8 cellular contexts compared by ENCODE assay signal in the genomic region with DNA sequence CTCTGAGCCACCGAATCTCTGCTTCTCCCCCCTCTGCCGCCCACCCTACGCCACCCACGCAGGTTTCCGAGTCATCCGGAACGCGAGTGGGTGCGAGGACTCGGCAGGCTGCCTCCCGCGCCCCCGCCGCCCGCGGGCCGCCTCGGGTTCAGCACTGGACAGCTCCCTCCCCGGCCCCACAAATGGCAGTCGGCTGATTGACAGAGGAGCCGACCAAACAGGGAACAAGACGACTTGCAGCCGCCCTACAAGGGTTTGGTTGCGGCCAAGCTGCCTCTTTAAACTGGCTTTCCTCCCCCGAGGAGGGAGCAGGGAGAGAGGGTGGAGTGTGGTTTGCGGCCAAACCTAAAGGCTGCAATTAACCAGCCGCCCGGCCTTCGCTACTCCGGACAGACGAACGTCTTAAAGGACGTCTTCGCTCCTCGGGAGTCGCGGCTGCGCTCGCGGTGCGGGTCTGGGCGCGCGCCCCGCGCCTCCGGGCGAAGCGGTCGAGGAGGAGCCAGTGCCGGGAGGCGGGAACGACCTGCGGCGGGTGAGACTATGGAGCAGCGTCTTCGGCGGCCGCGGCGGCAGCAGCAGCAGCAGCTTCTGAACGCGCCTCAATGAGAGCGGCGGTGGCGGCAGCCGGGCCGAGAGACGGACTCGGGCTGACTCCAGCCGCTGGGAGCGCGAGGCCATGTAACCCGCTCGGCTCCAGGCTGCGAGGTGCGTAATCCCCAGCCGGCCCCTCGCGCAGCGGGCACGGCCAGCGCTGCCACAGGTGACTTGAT. TPM values are rescaled to one million over a fixed set of nuclear protein-coding genes. Genes with fewer than 3 reads are reported as not detected.
A peak's percentile ranks its signal among the peaks of the same experiment; 100 is the strongest.
DNase-seq lines count a peak whose midpoint lies in the region; ATAC-seq and TF ChIP-seq lines count a peak whose summit lies in the region.

A gene with protein sequence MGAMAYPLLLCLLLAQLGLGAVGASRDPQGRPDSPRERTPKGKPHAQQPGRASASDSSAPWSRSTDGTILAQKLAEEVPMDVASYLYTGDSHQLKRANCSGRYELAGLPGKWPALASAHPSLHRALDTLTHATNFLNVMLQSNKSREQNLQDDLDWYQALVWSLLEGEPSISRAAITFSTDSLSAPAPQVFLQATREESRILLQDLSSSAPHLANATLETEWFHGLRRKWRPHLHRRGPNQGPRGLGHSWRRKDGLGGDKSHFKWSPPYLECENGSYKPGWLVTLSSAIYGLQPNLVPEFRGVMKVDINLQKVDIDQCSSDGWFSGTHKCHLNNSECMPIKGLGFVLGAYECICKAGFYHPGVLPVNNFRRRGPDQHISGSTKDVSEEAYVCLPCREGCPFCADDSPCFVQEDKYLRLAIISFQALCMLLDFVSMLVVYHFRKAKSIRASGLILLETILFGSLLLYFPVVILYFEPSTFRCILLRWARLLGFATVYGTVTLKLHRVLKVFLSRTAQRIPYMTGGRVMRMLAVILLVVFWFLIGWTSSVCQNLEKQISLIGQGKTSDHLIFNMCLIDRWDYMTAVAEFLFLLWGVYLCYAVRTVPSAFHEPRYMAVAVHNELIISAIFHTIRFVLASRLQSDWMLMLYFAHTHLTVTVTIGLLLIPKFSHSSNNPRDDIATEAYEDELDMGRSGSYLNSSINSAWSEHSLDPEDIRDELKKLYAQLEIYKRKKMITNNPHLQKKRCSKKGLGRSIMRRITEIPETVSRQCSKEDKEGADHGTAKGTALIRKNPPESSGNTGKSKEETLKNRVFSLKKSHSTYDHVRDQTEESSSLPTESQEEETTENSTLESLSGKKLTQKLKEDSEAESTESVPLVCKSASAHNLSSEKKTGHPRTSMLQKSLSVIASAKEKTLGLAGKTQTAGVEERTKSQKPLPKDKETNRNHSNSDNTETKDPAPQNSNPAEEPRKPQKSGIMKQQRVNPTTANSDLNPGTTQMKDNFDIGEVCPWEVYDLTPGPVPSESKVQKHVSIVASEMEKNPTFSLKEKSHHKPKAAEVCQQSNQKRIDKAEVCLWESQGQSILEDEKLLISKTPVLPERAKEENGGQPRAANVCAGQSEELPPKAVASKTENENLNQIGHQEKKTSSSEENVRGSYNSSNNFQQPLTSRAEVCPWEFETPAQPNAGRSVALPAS (N-terminal part only) (plus strand): TSS at position 541 of the 770 bp plus-strand sequence. CDS start 420 bp downstream, outside the sequence.

- TF ChIP-seq CTCF in BE2C (IDR thresholded peaks at IDR 0.05; ENCODE audit: low read depth, low read length) (no peak), left lung (IDR thresholded peaks at IDR 0.05) (no peak)
- no peak for TF ChIP-seq CTCF in activated CD8-positive, alpha-beta T cell treated with anti-CD3 and anti-CD28 coated beads for 36 hours (IDR thresholded peaks at IDR 0.05)

- H3K36me3 Mint-ChIP-seq in activated CD8-positive, alpha-beta T cell treated with anti-CD3 and anti-CD28 coated beads for 36 hours (ENCODE audit: low read depth) = peaks cover 1% of the 10 kb centered on the region

- no peaks in the 10 kb centered on the region for H3K9me3 ChIP-seq in BE2C
- no peaks in the 10 kb centered on the region for H3K9me3 ChIP-seq in ectodermal cell (ENCODE audit: control insufficient read depth, low read length)
- H3K9me3 ChIP-seq in left lung = no peaks in the 10 kb centered on the region

- H3K27ac ChIP-seq in ectodermal cell (ENCODE audit: insufficient read depth, low read depth, low read length, poor library complexity, severe bottlenecking) = no peak within 1 kb of the TSS
- H3K27ac ChIP-seq in left lung = no peak within 1 kb of the TSS

- H3K4me3 Mint-ChIP-seq in activated CD8-positive, alpha-beta T cell treated with anti-CD3 and anti-CD28 coated beads for 36 hours = peak within 1 kb of the TSS; percentile 14

- H3K27me3 Mint-ChIP-seq in activated CD8-positive, alpha-beta T cell treated with anti-CD3 and anti-CD28 coated beads for 36 hours = peaks cover 49% of the 10 kb centered on the region

- no peak within 1 kb of the TSS for H3K27ac Mint-ChIP-seq in activated CD8-positive, alpha-beta T cell treated with anti-CD3 and anti-CD28 coated beads for 36 hours

- H3K4me3 ChIP-seq in BE2C (ENCODE audit: low read depth, low read length) = peak within 1 kb of the TSS; percentile 71
- peak within 1 kb of the TSS; percentile 56 for H3K4me3 ChIP-seq in ectodermal cell (ENCODE audit: insufficient read depth, low read depth, low read length)
- H3K4me3 ChIP-seq in left lung = peak within 1 kb of the TSS; percentile 40 to 42

- CTCF ChIA-PET in activated CD8-positive, alpha-beta T cell treated with anti-CD3 and anti-CD28 coated beads for 36 hours (lab: Charles Lee) = no interaction called here

- POLR2A ChIA-PET in activated CD8-positive, alpha-beta T cell treated with anti-CD3 and anti-CD28 coated beads for 36 hours (lab: Charles Lee) = no interaction called here

- WGBS in ectodermal cell, 2 experiments = 1% methylated on average over 83 of the region's 83 CpGs

- H3K4me1 Mint-ChIP-seq in activated CD8-positive, alpha-beta T cell treated with anti-CD3 and anti-CD28 coated beads for 36 hours (ENCODE audit: low read depth) = peaks cover 12% of the 10 kb centered on the region

- H3K4me1 ChIP-seq in BE2C (no peaks in the 10 kb centered on the region; the same call in 1 of the 2 replicates), ectodermal cell (ENCODE audit: control insufficient read depth, insufficient read depth, low read length) (peaks cover 19% of the 10 kb centered on the region), left lung (peaks cover 0 to 4% of the 10 kb centered on the region in 2 donors)

- peak; percentile 81 for DNase-seq in BE2C
- peak; percentile 85 for DNase-seq in H4 (ENCODE audit: low spot score)
- DNase-seq in NCI-H2196 treated with DMSO at 0.1 percent for 48 hours (lab: John Stamatoyannopoulos, UW; ENCODE audit: unreplicated experiment) = peak; percentile 25
- peak; percentile 71 for DNase-seq in activated CD8-positive, alpha-beta T cell treated with anti-CD3 and anti-CD28 coated beads for 36 hours
- DNase-seq in left lung = peak; percentile 85 to 92
- DNase-seq in stimulated activated CD4-positive, alpha-beta T cell treated with anti-CD3 and anti-CD28 coated beads, Interleukin-1b, Interleukin-23, amount 100 ng/mL, for 4 hours (ENCODE audit: low read depth in 2 of 2) = peak; percentile 13 to 39

- intact Hi-C loops in activated CD8-positive, alpha-beta T cell treated with anti-CD3 and anti-CD28 coated beads for 36 hours (cut with micrococcal nuclease) = no loop called here
- intact Hi-C loops in left lung (cut with DNase I) = no loop called here

- ATAC-seq in activated CD8-positive, alpha-beta T cell treated with anti-CD3 and anti-CD28 coated beads for 36 hours = peak; percentile 70
- ATAC-seq in left lung (peak; percentile 98), GM21367 (IDR thresholded peaks at IDR 0.05; ENCODE audit: unreplicated experiment) (no peak)

- peaks cover 43% of the 10 kb centered on the region for H3K27me3 ChIP-seq in BE2C
- H3K27me3 ChIP-seq in ectodermal cell (ENCODE audit: control insufficient read depth, insufficient read depth, low read length, poor library complexity, severe bottlenecking) = peaks cover 55% of the 10 kb centered on the region
- peaks cover 32 to 78% of the 10 kb centered on the region in 2 donors for H3K27me3 ChIP-seq in left lung

- H3K9me3 Mint-ChIP-seq in activated CD8-positive, alpha-beta T cell treated with anti-CD3 and anti-CD28 coated beads for 36 hours = peaks cover 4% of the 10 kb centered on the region

- H3K36me3 ChIP-seq in BE2C = no peaks in the 10 kb centered on the region
- no peaks in the 10 kb centered on the region for H3K36me3 ChIP-seq in ectodermal cell (ENCODE audit: control insufficient read depth, insufficient read depth, low read length)
- no peaks in the 10 kb centered on the region for H3K36me3 ChIP-seq in left lung

RNA-seq across cellular contexts. Expression of the gene that starts here (rescaled TPM):
- polyA plus RNA-seq in BE2C (2012; ENCODE audit: insufficient read depth, insufficient read length, low read depth) = 3.9 TPM
- 0.58 and 1.1 TPM in 2 replicates for total RNA-seq in H4 (2014; rRNA removed; shearing (Covaris generic))
- total RNA-seq in activated CD8-positive, alpha-beta T cell treated with anti-CD3 and anti-CD28 coated beads for 36 hours = not detected
- 0.24 TPM for polyA plus RNA-seq in ectodermal cell (2013, experiment 1 of 4)
- polyA plus RNA-seq in ectodermal cell (2013, experiment 2 of 4) = 0.32 TPM
- 0.16 TPM for polyA plus RNA-seq in ectodermal cell (2013, experiment 3 of 4)
- polyA plus RNA-seq in ectodermal cell (2013, experiment 4 of 4) = 0.12 TPM
- under 1 TPM; 0.05 to 0.09 TPM for total RNA-seq in left lung

Comparison
In these comparisons a context has a peak if more than half of its experiments do, and no peak if none do; other contexts are left out.
1. Peak in DNase-seq and ATAC-seq in activated CD8-positive, alpha-beta T cell treated with anti-CD3 and anti-CD28 coated beads for 36 hours; RNA of the gene not detected or under 1 TPM.
2. Peak in DNase-seq, ATAC-seq and H3K4me3 ChIP-seq in left lung; RNA of the gene not detected or under 1 TPM.
3. DNase-seq: peak in every context shown above with its lines; median percentile 88 in left lung; 85 in H4; 81 in BE2C; 71 in activated CD8-positive, alpha-beta T cell treated with anti-CD3 and anti-CD28 coated beads for 36 hours; 26 in stimulated activated CD4-positive, alpha-beta T cell treated with anti-CD3 and anti-CD28 coated beads, Interleukin-1b, Interleukin-23, amount 100 ng/mL, for 4 hours; 25 in NCI-H2196 treated with DMSO at 0.1 percent for 48 hours.